ENCODE assay signal across 26 cellular contexts in the genomic region with DNA sequence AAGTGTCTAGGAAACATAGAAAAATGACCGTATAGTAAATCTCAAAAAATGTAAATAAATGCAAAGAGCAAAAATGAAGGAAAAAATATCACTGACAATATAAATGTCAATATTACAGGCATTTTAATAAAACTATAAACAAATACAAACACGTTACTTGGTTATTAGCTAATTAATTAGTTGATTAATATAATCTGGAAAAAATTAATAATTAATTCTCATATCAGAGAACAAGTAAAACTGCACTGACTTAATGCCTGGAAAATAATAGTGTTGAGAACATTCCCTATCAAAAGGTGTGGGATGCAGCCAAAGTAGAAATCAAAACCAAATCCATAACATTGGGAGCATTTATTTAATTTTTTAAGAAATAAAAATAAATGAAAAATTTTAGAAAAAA.
"Had no signal": no experiment of that assay in that cellular context is flagged by ENCODE, and none has a peak within 500 bp of the region (broad histone marks: within the 10 kb centered on the region; RNA-seq: fewer than 3 reads in every experiment).

No MANE protein-coding gene starts in this region.

- H3K4me1 Mint-ChIP-seq: immature natural killer cell, mesothelial cell of epicardium, naive B cell had no signal

- H3K9me3 ChIP-seq: colonic mucosa, esophagus squamous epithelium, gastroesophageal sphincter, left lung, lower lobe of right lung, mucosa of descending colon had no signal

- FAIRE-seq: endometrium had no signal

- H3K27ac ChIP-seq: colonic mucosa, epithelial cell of prostate, esophagus squamous epithelium, gastroesophageal sphincter, heart left ventricle, hepatocyte, left lung, lower lobe of right lung had no signal

- DNase-seq: colonic mucosa; cortex of kidney; effector CD8-positive, alpha-beta T cell; effector memory CD8-positive, alpha-beta T cell; endodermal cell; erythroblast; esophagus squamous epithelium; foreskin fibroblast; foreskin melanocyte; heart left ventricle; immature natural killer cell; islet precursor cell; left cardiac atrium; left lung; left ventricle myocardium superior; lower lobe of right lung; mesenchymal stem cell; mucosa of descending colon; naive B cell had no signal

- H3K27ac Mint-ChIP-seq: dendritic cell treated with granulocyte-macrophage colony-stimulating factor and Interleukin-4, amounts not matched to agents 40 ng/mL and 50 ng/mL, for 4 days; effector memory CD8-positive, alpha-beta T cell; endodermal cell; immature natural killer cell; mesothelial cell of epicardium; naive B cell had no signal

- H3K27me3 Mint-ChIP-seq: dendritic cell treated with granulocyte-macrophage colony-stimulating factor and Interleukin-4, amounts not matched to agents 40 ng/mL and 50 ng/mL, for 4 days; effector memory CD8-positive, alpha-beta T cell; naive B cell had no signal

- H3K36me3 Mint-ChIP-seq: immature natural killer cell, mesothelial cell of epicardium, naive B cell had no signal

- H3K4me1 ChIP-seq: colonic mucosa, esophagus squamous epithelium, gastroesophageal sphincter, heart left ventricle, left lung, lower lobe of right lung had no signal

- H3K27me3 ChIP-seq: colonic mucosa, esophagus squamous epithelium, gastroesophageal sphincter, heart left ventricle, hepatocyte, left lung had no signal

- ATAC-seq: effector memory CD8-positive, alpha-beta T cell; esophagus mucosa; gastroesophageal sphincter; heart left ventricle; left cardiac atrium; left lung; left ventricle myocardium superior; lower lobe of right lung; mucosa of descending colon had no signal

- H3K4me3 Mint-ChIP-seq: dendritic cell treated with granulocyte-macrophage colony-stimulating factor and Interleukin-4, amounts not matched to agents 40 ng/mL and 50 ng/mL, for 4 days; effector memory CD8-positive, alpha-beta T cell; endodermal cell; immature natural killer cell; mesothelial cell of epicardium; naive B cell had no signal

- H3K36me3 ChIP-seq: colonic mucosa, esophagus squamous epithelium, gastroesophageal sphincter, heart left ventricle, left lung, lower lobe of right lung had no signal

- H3K9me3 Mint-ChIP-seq: dendritic cell treated with granulocyte-macrophage colony-stimulating factor and Interleukin-4, amounts not matched to agents 40 ng/mL and 50 ng/mL, for 4 days; endodermal cell; mesothelial cell of epicardium had no signal

- H3K4me3 ChIP-seq: colonic mucosa, esophagus squamous epithelium, gastroesophageal sphincter, heart left ventricle, hepatocyte, left lung, lower lobe of right lung, mucosa of descending colon had no signal
